27 cellular contexts compared by ENCODE assay signal in the genomic region with DNA sequence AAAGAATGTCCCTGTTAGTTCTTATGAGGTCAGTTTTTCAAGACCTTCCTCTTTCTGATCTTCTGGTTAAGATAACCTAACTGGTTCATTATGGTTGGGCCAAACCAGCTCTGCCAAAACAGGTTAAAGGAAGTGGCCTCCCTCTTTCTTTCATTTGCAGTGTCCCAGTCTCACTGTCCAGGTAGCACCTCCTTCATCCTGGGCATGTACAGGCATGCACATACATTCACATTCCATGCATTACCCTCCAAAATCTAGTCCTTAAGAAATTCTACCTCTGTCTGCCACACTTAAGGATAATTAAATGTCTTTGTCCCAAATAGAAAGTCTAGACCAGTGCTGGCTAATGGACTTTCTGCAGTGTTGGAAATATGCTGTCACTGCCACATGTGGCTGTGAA.
A peak's percentile ranks its signal among the peaks of the same experiment; 100 is the strongest.
DNase-seq lines count a peak whose midpoint lies in the region; ATAC-seq, FAIRE-seq and TF ChIP-seq lines count a peak whose summit lies in the region.
"Had no signal": no experiment of that assay in that cellular context is flagged by ENCODE, and none has a peak within 500 bp of the region (broad histone marks: within the 10 kb centered on the region; RNA-seq: fewer than 3 reads in every experiment).

No MANE protein-coding gene starts in this region.

- no peak overlapping the region for H2AFZ ChIP-seq in IMR-90 (replicated peaks; ENCODE audit: low read length, poor library complexity)
- H2AFZ ChIP-seq in keratinocyte (ENCODE audit: control insufficient read depth, low read length) = no peak overlapping the region

- ATAC-seq in activated CD4-positive, alpha-beta T cell treated with anti-CD3 and anti-CD28 coated beads for 36 hours = no peak
- ATAC-seq in IMR-90 (ENCODE audit: low read depth) (no peak), GM21619 (IDR thresholded peaks at IDR 0.05; ENCODE audit: unreplicated experiment) (no peak), Right ventricle myocardium superior (ENCODE audit: poor library complexity) (no peak)
- ATAC-seq: CD8-positive, alpha-beta T cell had no signal

- in situ Hi-C loops in IMR-90 (cut with MboI; ENCODE audit: low sequenced_read_pairs) = no loop called here

- dilution Hi-C loops in IMR-90 (cut with HindIII; ENCODE audit: low sequenced_read_pairs, unreplicated experiment) = no loop called here
- dilution Hi-C loops in keratinocyte (cut with MboI; ENCODE audit: extremely low pct_ligation_motif_present, low sequenced_read_pairs) = no loop called here

- no peak overlapping the region for H3K18ac ChIP-seq in IMR-90 (ENCODE audit: low read depth, low read length)

- H3K79me2 ChIP-seq in keratinocyte (ENCODE audit: control insufficient read depth, insufficient read depth, low read length) = no peaks in the 10 kb centered on the region

- no peak overlapping the region for H2BK5ac ChIP-seq in IMR-90 (ENCODE audit: low read depth, low read length, poor library complexity, severe bottlenecking)

- H4K91ac ChIP-seq in IMR-90 (ENCODE audit: insufficient read depth, low read depth, low read length) = no peak overlapping the region

- peaks cover 11% of the 10 kb centered on the region for H3K9me3 ChIP-seq in IMR-90 (ENCODE audit: control insufficient read depth, insufficient read depth, low read length)
- H3K9me3 ChIP-seq in keratinocyte (ENCODE audit: control insufficient read depth, low read depth, low read length) = peaks cover 3% of the 10 kb centered on the region

- H2BK20ac ChIP-seq in IMR-90 (ENCODE audit: low read depth, low read length) = no peak overlapping the region

- no peak for TF ChIP-seq CTCF in IMR-90 (conservative IDR thresholded peaks at IDR 0.05; ENCODE audit: low read depth, low read length)
- TF ChIP-seq CTCF in brain (conservative IDR thresholded peaks at IDR 0.05) = no peak
- no peak for TF ChIP-seq CTCF in keratinocyte (optimal IDR thresholded peaks at IDR 0.05 in 1 of 3, IDR thresholded peaks at IDR 0.05 in 1 of 3, conservative IDR thresholded peaks at IDR 0.05 in 1 of 3; ENCODE audit: extremely low read depth in 1 of 3, insufficient read depth in 2 of 3, low read length in 3 of 3)

- CTCF ChIA-PET in activated CD4-positive, alpha-beta T cell treated with anti-CD3 and anti-CD28 coated beads for 36 hours (lab: Charles Lee) = interaction anchor here (0.9 to 1.4 kb wide), 3 partner anchors 11 to 389 kb away, joined by 3 read pairs; no protein-coding TSS in a partner anchor
- CTCF ChIA-PET in IMR-90 (lab: Yijun Ruan, JAX) = no interaction called here

- H4K20me1 ChIP-seq in IMR-90 (ENCODE audit: insufficient read depth, low read length) = no peaks in the 10 kb centered on the region
- no peaks in the 10 kb centered on the region for H4K20me1 ChIP-seq in keratinocyte (ENCODE audit: control insufficient read depth, extremely low read depth, insufficient read depth, low read length)

- no peak for TF ChIP-seq POLR2A in IMR-90 (IDR thresholded peaks at IDR 0.05; ENCODE audit: low read depth, low read length)

- TF ChIP-seq RAD21 in IMR-90 (IDR thresholded peaks at IDR 0.05; ENCODE audit: low read length) = no peak

- peak overlapping the region; percentile 4 for H3K27ac Mint-ChIP-seq in activated CD4-positive, alpha-beta T cell treated with anti-CD3 and anti-CD28 coated beads for 36 hours
- peak overlapping the region in 3 of 5 experiments; percentile 38 to 91 (median 72) for H3K27ac Mint-ChIP-seq in brain
- H3K27ac Mint-ChIP-seq: CD8-positive, alpha-beta T cell had no signal

- H3K27me3 ChIP-seq in IMR-90 (ENCODE audit: control insufficient read depth, insufficient read depth, low read length) (no peaks in the 10 kb centered on the region), keratinocyte (ENCODE audit: control insufficient read depth, extremely low read depth, insufficient read depth, low read length) (no peaks in the 10 kb centered on the region)

- H3K4me3 Mint-ChIP-seq in activated CD4-positive, alpha-beta T cell treated with anti-CD3 and anti-CD28 coated beads for 36 hours = no peak overlapping the region
- H3K4me3 Mint-ChIP-seq in brain = no peak overlapping the region
- H3K4me3 Mint-ChIP-seq: CD8-positive, alpha-beta T cell had no signal

- H2BK15ac ChIP-seq in IMR-90 (ENCODE audit: low read depth, low read length) = no peak overlapping the region

- H3K36me3 ChIP-seq in IMR-90 (ENCODE audit: control insufficient read depth, insufficient read depth, low read length) (peaks cover 44% of the 10 kb centered on the region), keratinocyte (ENCODE audit: control insufficient read depth in 2 of 2, extremely low read depth in 1 of 2, insufficient read depth in 2 of 2, low read length in 2 of 2) (peaks cover 22 to 30% of the 10 kb centered on the region in 2 experiments)

- no peak overlapping the region for H3K56ac ChIP-seq in IMR-90 (ENCODE audit: extremely low read depth, insufficient read depth, low read length)

- no peak overlapping the region for H2AK9ac ChIP-seq in IMR-90 (replicated peaks; ENCODE audit: low read depth, low read length, poor library complexity)

- no peak overlapping the region for H3K4ac ChIP-seq in IMR-90 (ENCODE audit: low read depth, low read length)

- no peak overlapping the region for H3K9ac ChIP-seq in IMR-90 (ENCODE audit: low read depth, low read length)
- no peak overlapping the region for H3K9ac ChIP-seq in keratinocyte (ENCODE audit: control insufficient read depth, extremely low read depth, insufficient read depth, low read length)
- H3K9ac ChIP-seq: KMS-11 had no signal

- POLR2A ChIA-PET in activated CD4-positive, alpha-beta T cell treated with anti-CD3 and anti-CD28 coated beads for 36 hours (lab: Charles Lee) = no interaction called here
- POLR2A ChIA-PET in IMR-90 (lab: Charles Lee; ENCODE audit: unreplicated experiment) = no interaction called here

- no peaks in the 10 kb centered on the region for H3K27me3 Mint-ChIP-seq in activated CD4-positive, alpha-beta T cell treated with anti-CD3 and anti-CD28 coated beads for 36 hours
- no peaks in the 10 kb centered on the region for H3K27me3 Mint-ChIP-seq in brain

- H3K14ac ChIP-seq in IMR-90 (replicated peaks; ENCODE audit: low read depth, low read length) = 0 out of 2 replicates have a peak overlapping the region, but pooled peaks have one; percentile 19

- H2AK5ac ChIP-seq in IMR-90 (ENCODE audit: low read depth, low read length) = no peak overlapping the region

- H4K5ac ChIP-seq in IMR-90 (ENCODE audit: low read depth, low read length) = no peak overlapping the region

- H3K27ac ChIP-seq in IMR-90 (ENCODE audit: insufficient read depth, low read length) (no peak overlapping the region), keratinocyte (ENCODE audit: control insufficient read depth, insufficient read depth, low read length) (no peak overlapping the region)
- H3K27ac ChIP-seq: HL-60, KMS-11, SK-N-MC had no signal

- H3K23ac ChIP-seq in IMR-90 (ENCODE audit: low read depth, low read length) = no peak overlapping the region

- H3K4me3 ChIP-seq in IMR-90 (ENCODE audit: insufficient read depth, low read depth, low read length) (no peak overlapping the region), keratinocyte (ENCODE audit: control insufficient read depth in 2 of 3, extremely low read depth in 1 of 3, insufficient read depth in 2 of 3, low read depth in 1 of 3, low read length in 3 of 3) (peak overlapping the region in 1 of 3 experiments; percentile 3)
- H3K4me3 ChIP-seq: SK-N-MC had no signal

- intact Hi-C loops in activated CD4-positive, alpha-beta T cell treated with anti-CD3 and anti-CD28 coated beads for 36 hours (cut with DNase I, micrococcal nuclease) = no loop called here
- intact Hi-C loops in IMR-90 (cut with micrococcal nuclease) = no loop called here
- intact Hi-C loops in Right ventricle myocardium superior (cut with DNase I) = no loop called here

- H3K4me1 Mint-ChIP-seq in activated CD4-positive, alpha-beta T cell treated with anti-CD3 and anti-CD28 coated beads for 36 hours = peaks cover 15% of the 10 kb centered on the region
- no peaks in the 10 kb centered on the region for H3K4me1 Mint-ChIP-seq in brain

- H3K4me1 ChIP-seq in IMR-90 (ENCODE audit: control insufficient read depth, insufficient read depth, low read length) = no peaks in the 10 kb centered on the region
- peaks cover 8% of the 10 kb centered on the region for H3K4me1 ChIP-seq in keratinocyte (ENCODE audit: control insufficient read depth, extremely low read depth, insufficient read depth, low read length)

- H3K9me3 Mint-ChIP-seq in activated CD4-positive, alpha-beta T cell treated with anti-CD3 and anti-CD28 coated beads for 36 hours (ENCODE audit: low read depth) = peaks cover 13% of the 10 kb centered on the region
- H3K9me3 Mint-ChIP-seq in brain = peaks cover 33 to 46% (median 39%) of the 10 kb centered on the region in 5 experiments

- H3K4me2 ChIP-seq in IMR-90 (ENCODE audit: low read depth, low read length) (no peak overlapping the region), keratinocyte (ENCODE audit: control insufficient read depth, extremely low read depth, insufficient read depth, low read depth, low read length) (peak overlapping the region; percentile 1)
- H3K4me2 ChIP-seq: KMS-11 had no signal

- no peak for DNase-seq in activated CD4-positive, alpha-beta T cell treated with anti-CD3 and anti-CD28 coated beads for 36 hours
- DNase-seq in activated CD4-positive, alpha-beta T cell treated with anti-CD3 and anti-CD28 coated beads, Interleukin-2, amount 50 U/mL, for 1 hour = no peak
- no peak for DNase-seq in IMR-90
- DNase-seq in keratinocyte (ENCODE audit: low read depth, low spot score) = no peak
- DNase-seq in Right ventricle myocardium superior = no peak
- no peak for DNase-seq in DMS 273 (lab: John Stamatoyannopoulos, UW; ENCODE audit: unreplicated experiment)
- DNase-seq: 8988T; AML-193; C1 segment of cervical spinal cord; CD8-positive, alpha-beta T cell; DMS153; GOT3; HCEC 1CT; MV-4-11; NCI-H1694; NCI-H2081; NCI-H446; NCI-H526; OCI-M1; SHP77 had no signal

- H3K9me1 ChIP-seq in IMR-90 (ENCODE audit: insufficient read depth, low read length) = peaks cover 5% of the 10 kb centered on the region; the same call in 1 of the 2 replicates
- H3K9me1 ChIP-seq in keratinocyte (ENCODE audit: control insufficient read depth, extremely low read depth, insufficient read depth, low read length) = no peaks in the 10 kb centered on the region

- H3K36me3 Mint-ChIP-seq in activated CD4-positive, alpha-beta T cell treated with anti-CD3 and anti-CD28 coated beads for 36 hours (ENCODE audit: low read depth) = peaks cover 66% of the 10 kb centered on the region
- H3K36me3 Mint-ChIP-seq in brain = peaks cover 94% of the 10 kb centered on the region

- FAIRE-seq in keratinocyte (lab: Jason Lieb, UNC) = peak; percentile 66
- FAIRE-seq: GM12891, RCC 7860 had no signal

- no peak overlapping the region for H4K8ac ChIP-seq in IMR-90 (ENCODE audit: low read depth in 2 of 2, low read length in 2 of 2)

- H2BK120ac ChIP-seq in IMR-90 (ENCODE audit: low read depth, low read length) = no peak overlapping the region

- H3K79me1 ChIP-seq in IMR-90 (ENCODE audit: low read depth in 1 of 2, low read length in 2 of 2) = peaks cover 3 to 8% of the 10 kb centered on the region in 2 experiments; a peak in 2 of 4 replicates

- BruUV-seq in IMR-90 (replicated peaks; lab: Mats Ljungman, UMichigan) = no TSS peak

TF ChIP-seq in IMR-90, 13 proteins besides CTCF, POLR2A, EP300 and RAD21:
- TF ChIP-seq CEBPB (IDR thresholded peaks at IDR 0.05; ENCODE audit: low read depth, low read length) (no peak), MAZ (IDR thresholded peaks at IDR 0.05; ENCODE audit: borderline replicate concordance, low read depth, low read length) (no peak), RCOR1 (IDR thresholded peaks at IDR 0.05; ENCODE audit: insufficient replicate concordance, low read length) (no peak)
